10 cellular contexts compared by ENCODE assay signal in the genomic region with DNA sequence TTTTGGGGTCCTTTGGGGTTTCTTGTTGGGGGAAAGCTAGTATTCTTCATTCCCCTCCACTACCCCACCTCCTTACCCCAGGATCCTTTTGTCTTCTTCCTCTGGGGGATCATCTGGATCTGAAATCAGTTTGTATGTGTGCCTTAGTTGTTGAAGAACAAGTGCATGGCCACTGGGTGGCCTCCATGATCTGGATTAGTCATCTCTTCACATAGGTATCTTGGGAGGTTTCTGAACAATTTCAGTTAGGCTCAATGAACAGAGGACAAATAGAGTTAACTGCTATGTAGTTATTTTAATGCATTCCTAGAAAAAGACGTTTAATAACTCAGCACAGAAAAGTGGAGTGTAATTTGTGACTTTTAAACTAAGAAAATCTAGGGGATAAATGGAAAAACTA. TPM values are rescaled to one million over a fixed set of nuclear protein-coding genes. Genes with fewer than 3 reads are reported as not detected.
DNase-seq lines count a peak whose midpoint lies in the region; ATAC-seq, FAIRE-seq and TF ChIP-seq lines count a peak whose summit lies in the region.
"Had no signal": no experiment of that assay in that cellular context is flagged by ENCODE, and none has a peak within 500 bp of the region (broad histone marks: within the 10 kb centered on the region; RNA-seq: fewer than 3 reads in every experiment).

No MANE protein-coding gene starts in this region.

- DNase-seq in NCI-H2196 (lab: John Stamatoyannopoulos, UW; ENCODE audit: unreplicated experiment) = peak; percentile 11
- DNase-seq in NCI-H2196 treated with DMSO at 0.1 percent for 48 hours (lab: John Stamatoyannopoulos, UW; ENCODE audit: unreplicated experiment) = no peak
- no peak for DNase-seq in SK-N-SH
- peak; percentile 3 for DNase-seq in HepG2 (ENCODE audit: low spot score)
- DNase-seq in activated gamma-delta T cell treated with Interleukin-2 at 50 U/mL for 16 hours = no peak
- no peak for DNase-seq in 8988T
- DNase-seq in effector memory CD4-positive, alpha-beta T cell = no peak

- H2AFZ ChIP-seq in SK-N-SH (ENCODE audit: low read depth) (no peak overlapping the region), HepG2 (ENCODE audit: low read length) (no peak overlapping the region)
- H2AFZ ChIP-seq: parathyroid adenoma had no signal

- in situ Hi-C loops in HepG2 (cut with HindIII; ENCODE audit: extremely low pct_ligation_motif_present, low pct_unique_long_range_greater_than_20kb) = no loop called here

- peak; percentile 60 for ATAC-seq in HG03039 (IDR thresholded peaks at IDR 0.05; ENCODE audit: unreplicated experiment)
- peak; percentile 63 for ATAC-seq in HepG2

- TF ChIP-seq POLR2A in HepG2 (IDR thresholded peaks at IDR 0.05; ENCODE audit: insufficient read depth in 1 of 2, low read depth in 2 of 2, low read length in 2 of 2) = no peak

- POLR2A ChIA-PET in SK-N-SH (lab: Yijun Ruan, JAX) (no interaction called here), HepG2 (lab: Yijun Ruan, JAX) (no interaction called here)

- TF ChIP-seq EP300 in SK-N-SH (IDR thresholded peaks at IDR 0.05; ENCODE audit: borderline replicate concordance in 1 of 2, low read depth in 1 of 2, low read length in 1 of 2) (no peak), HepG2 (IDR thresholded peaks at IDR 0.05; ENCODE audit: low read depth in 2 of 2, low read length in 2 of 2) (no peak), HepG2 (CRISPR knock-in tag; IDR thresholded peaks at IDR 0.05; ENCODE audit: borderline replicate concordance) (no peak)

- no peaks in the 10 kb centered on the region for H3K36me3 ChIP-seq in SK-N-SH (replicated peaks in 1 of 2; ENCODE audit: control insufficient read depth in 1 of 2, insufficient read depth in 2 of 2, low read length in 1 of 2)
- H3K36me3 ChIP-seq in HepG2 (replicated peaks in 1 of 2; ENCODE audit: control insufficient read depth in 1 of 2, insufficient read depth in 2 of 2, low read length in 2 of 2) = no peaks in the 10 kb centered on the region
- no peaks in the 10 kb centered on the region for H3K36me3 ChIP-seq in effector memory CD4-positive, alpha-beta T cell (ENCODE audit: control insufficient read depth, insufficient read depth, low read length)

- no peak for FAIRE-seq in HepG2 (lab: Jason Lieb, UNC)
- FAIRE-seq: TTC549 had no signal

- peaks cover 3% of the 10 kb centered on the region; the same call in 1 of the 2 replicates for H3K27me3 ChIP-seq in SK-N-SH (ENCODE audit: insufficient read depth)
- no peaks in the 10 kb centered on the region for H3K27me3 ChIP-seq in HepG2 (ENCODE audit: control insufficient read depth in 1 of 2, insufficient read depth in 2 of 2, low read length in 2 of 2)
- no peaks in the 10 kb centered on the region for H3K27me3 ChIP-seq in effector memory CD4-positive, alpha-beta T cell (replicated peaks; ENCODE audit: control insufficient read depth, insufficient read depth, low read length, poor library complexity, severe bottlenecking)

- no peaks in the 10 kb centered on the region for H3K79me2 ChIP-seq in SK-N-SH (ENCODE audit: insufficient read depth)
- no peaks in the 10 kb centered on the region for H3K79me2 ChIP-seq in HepG2 (ENCODE audit: insufficient read depth, low read length)
- H3K79me2 ChIP-seq: parathyroid adenoma had no signal

- H4K20me1 ChIP-seq in SK-N-SH (ENCODE audit: insufficient read depth) = no peaks in the 10 kb centered on the region
- H4K20me1 ChIP-seq in HepG2 (ENCODE audit: insufficient read depth, low read length) = no peaks in the 10 kb centered on the region

- no peaks in the 10 kb centered on the region for H3K9me2 ChIP-seq in SK-N-SH

- WGBS in SK-N-SH (ENCODE audit: low lambda C conversion rate) = 0% methylated on average over 1 of the region's 1 CpG
- WGBS in HepG2 (ENCODE audit: low lambda C conversion rate) = 0% methylated on average over 1 of the region's 1 CpG

- CTCF ChIA-PET in SK-N-SH (lab: Yijun Ruan, JAX) = no interaction called here
- CTCF ChIA-PET in HepG2 (lab: Yijun Ruan, JAX; ENCODE audit: low intra/inter-chr PET ratio, low total read pairs) = interaction anchor here (1.1 kb wide), 1 partner anchor 87 kb away, joined by 4 read pairs; no protein-coding TSS in a partner anchor

- TF ChIP-seq RAD21 in SK-N-SH (IDR thresholded peaks at IDR 0.05; ENCODE audit: low read length) = peak; percentile 51
- no peak for TF ChIP-seq RAD21 in HepG2 (CRISPR knock-in tag; IDR thresholded peaks at IDR 0.05)

- intact Hi-C loops in HepG2 (cut with micrococcal nuclease; ENCODE audit: unreplicated experiment) = no loop called here

- H3K9me3 ChIP-seq in SK-N-SH = no peaks in the 10 kb centered on the region
- H3K9me3 ChIP-seq in HepG2 (ENCODE audit: low read length) = no peaks in the 10 kb centered on the region
- no peaks in the 10 kb centered on the region for H3K9me3 ChIP-seq in effector memory CD4-positive, alpha-beta T cell (ENCODE audit: control insufficient read depth, low read length)

- H3F3A ChIP-seq in SK-N-SH (replicated peaks; ENCODE audit: insufficient read depth) = no peaks in the 10 kb centered on the region

- H3K4me3 ChIP-seq in SK-N-SH (ENCODE audit: low read depth in 2 of 2, low read length in 1 of 2) = no peak overlapping the region
- H3K4me3 ChIP-seq in HepG2 (replicated peaks in 1 of 3; ENCODE audit: insufficient read depth in 1 of 3, low read depth in 2 of 3, low read length in 3 of 3) = no peak overlapping the region
- H3K4me3 ChIP-seq in effector memory CD4-positive, alpha-beta T cell (ENCODE audit: insufficient read depth, low read depth, low read length, poor library complexity, severe bottlenecking) = no peak overlapping the region

- no TSS peak for BruUV-seq in HepG2 (replicated peaks; lab: Mats Ljungman, UMichigan)

- H3K4me1 ChIP-seq in SK-N-SH (ENCODE audit: control insufficient read depth in 1 of 2, insufficient read depth in 2 of 2, low read depth in 1 of 2, low read length in 1 of 2) (no peaks in the 10 kb centered on the region), HepG2 (ENCODE audit: insufficient read depth, low read length) (no peaks in the 10 kb centered on the region)
- no peaks in the 10 kb centered on the region for H3K4me1 ChIP-seq in effector memory CD4-positive, alpha-beta T cell (ENCODE audit: control insufficient read depth, insufficient read depth, low read length, poor library complexity, severe bottlenecking)
- H3K4me1 ChIP-seq: parathyroid adenoma had no signal

- no peak overlapping the region for H3K9ac ChIP-seq in SK-N-SH
- H3K9ac ChIP-seq in HepG2 (ENCODE audit: insufficient read depth, low read depth, low read length) = no peak overlapping the region
- H3K9ac ChIP-seq: parathyroid adenoma had no signal

- peak; percentile 38 for TF ChIP-seq CTCF in SK-N-SH (IDR thresholded peaks at IDR 0.05)
- peak; percentile 37 for TF ChIP-seq CTCF in HepG2 (CRISPR knock-in tag; IDR thresholded peaks at IDR 0.05)

- H3K27ac ChIP-seq in SK-N-SH (ENCODE audit: low read depth in 2 of 2, low read length in 1 of 2) (no peak overlapping the region), HepG2 (ENCODE audit: extremely low read length, insufficient read depth, low read length) (no peak overlapping the region)
- no peak overlapping the region for H3K27ac ChIP-seq in effector memory CD4-positive, alpha-beta T cell (ENCODE audit: insufficient read depth, low read length, poor library complexity, severe bottlenecking)
- H3K27ac ChIP-seq: parathyroid adenoma had no signal

- no peak overlapping the region for H3K4me2 ChIP-seq in SK-N-SH
- H3K4me2 ChIP-seq in HepG2 (ENCODE audit: low read depth, low read length) = no peak overlapping the region

TF ChIP-seq in SK-N-SH, 30 proteins besides CTCF, POLR2A, EP300 and RAD21:
- peak; percentile 8; the same call in 1 of the 2 replicates for TF ChIP-seq SMC3 (IDR thresholded peaks at IDR 0.05; ENCODE audit: low read depth, low read length)
- TF ChIP-seq, protein P1, sequence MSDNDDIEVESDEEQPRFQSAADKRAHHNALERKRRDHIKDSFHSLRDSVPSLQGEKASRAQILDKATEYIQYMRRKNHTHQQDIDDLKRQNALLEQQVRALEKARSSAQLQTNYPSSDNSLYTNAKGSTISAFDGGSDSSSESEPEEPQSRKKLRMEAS (IDR thresholded peaks at IDR 0.05; ENCODE audit: low read depth) = no peak

TF ChIP-seq in HepG2, 621 proteins besides CTCF, POLR2A, EP300 and RAD21:
- TF ChIP-seq STAG1 (CRISPR knock-in tag; IDR thresholded peaks at IDR 0.05) = peak; percentile 39; the same call in 1 of the 2 replicates
- no peak for TF ChIP-seq POLR2AphosphoS5 (IDR thresholded peaks at IDR 0.05; ENCODE audit: low read depth, low read length)

RNA-seq across cellular contexts. Expression of a gene that starts 7.1 kb away (rescaled TPM):
- 7.6 and 11.7 TPM in 2 replicates for polyA plus RNA-seq in SK-N-SH (2012; rRNA removed)
- 7.4 and 8.0 TPM in 2 replicates for polyA plus RNA-seq in SK-N-SH (2012; cell fraction: cytosol; rRNA removed)
- 10.5 and 16.2 TPM in 2 replicates for polyA plus RNA-seq in SK-N-SH (2012; cell fraction: nucleus; rRNA removed)
- 1.3 and 1.4 TPM in 2 replicates for total RNA-seq in HepG2 (2016; rRNA removed; fragmentation: Illumina TruSeq; extraction: Trizol)
- total RNA-seq in HepG2 (2016; cell fraction: cytosol; rRNA removed; fragmentation: Illumina TruSeq; extraction: Trizol; ENCODE audit: low read depth) = 0.20 and 0.26 TPM in 2 replicates
- 1.3 and 1.7 TPM in 2 replicates for total RNA-seq in HepG2 (2016; cell fraction: insoluble cytoplasmic fraction; rRNA removed; fragmentation: Illumina TruSeq; extraction: Trizol)
- total RNA-seq in HepG2 (2016; cell fraction: membrane; rRNA removed; fragmentation: Illumina TruSeq; extraction: Trizol) = 0.43 and 0.65 TPM in 2 replicates
- total RNA-seq in HepG2 (2016; cell fraction: nucleus; rRNA removed; fragmentation: Illumina TruSeq; extraction: Trizol) = 1.0 and 1.4 TPM in 2 replicates
- polyA plus RNA-seq in HepG2 (2011; rRNA removed) = 1.6 and 1.8 TPM in 2 replicates
- 1.1 and 1.4 TPM in 2 replicates for polyA plus RNA-seq in HepG2 (2011; cell fraction: cytosol; rRNA removed)
- polyA plus RNA-seq in HepG2 (2011; cell fraction: nucleus; rRNA removed) = 2.2 and 2.4 TPM in 2 replicates
- polyA plus RNA-seq in HepG2 (2012) = 1.2 and 1.4 TPM in 2 replicates
- 0.09 and 0.14 TPM in 2 replicates for polyA plus RNA-seq in HepG2 (2016; cell fraction: cytosol; fragmentation: Illumina TruSeq; extraction: Trizol; ENCODE audit: low read depth)
- 1.2 and 2.1 TPM in 2 replicates for polyA plus RNA-seq in HepG2 (2016; cell fraction: insoluble cytoplasmic fraction; fragmentation: Illumina TruSeq; extraction: Trizol; ENCODE audit: low read depth)
- 0.31 and 0.73 TPM in 2 replicates for polyA plus RNA-seq in HepG2 (2016; cell fraction: membrane; fragmentation: Illumina TruSeq; extraction: Trizol; ENCODE audit: low read depth)
- polyA plus RNA-seq in HepG2 (2016; cell fraction: nucleus; fragmentation: Illumina TruSeq; extraction: Trizol; ENCODE audit: insufficient read depth, low read depth) = 1.5 and 2.0 TPM in 2 replicates
- 1.0 and 141 TPM in 2 replicates for polyA minus RNA-seq in HepG2 (2011; rRNA and poly(A)+ RNA removed; ENCODE audit: low replicate concordance)
- polyA minus RNA-seq in HepG2 (2011; cell fraction: cytosol; rRNA and poly(A)+ RNA removed) = 0.99 and 1.9 TPM in 2 replicates
- polyA minus RNA-seq in HepG2 (2011; cell fraction: nucleus; rRNA and poly(A)+ RNA removed) = 2.3 and 2.7 TPM in 2 replicates

Comparison
In these comparisons a context has a peak if more than half of its experiments do, and no peak if none do; other contexts are left out.
1. DNase-seq: peak in NCI-H2196 (single experiment) and HepG2 (single experiment); none in NCI-H2196 treated with DMSO at 0.1 percent for 48 hours (single experiment), SK-N-SH (single experiment), activated gamma-delta T cell treated with Interleukin-2 at 50 U/mL for 16 hours (single experiment), 8988T (single experiment) and effector memory CD4-positive, alpha-beta T cell (0 of 3).